In genomic region chr2:213152065-213152794, GRCh38 we compare ENCODE assay signal across 8 cellular contexts. TPM values are rescaled to one million over a fixed set of nuclear protein-coding genes. Genes with fewer than 3 reads are reported as not detected.
DNase-seq lines count a peak whose midpoint lies in the region; TF ChIP-seq lines count a peak whose summit lies in the region.

No MANE protein-coding gene starts in this region.

- DNase-seq in activated CD4-positive, alpha-beta T cell treated with anti-CD3 and anti-CD28 coated beads for 48 hours = peak; percentile 30
- DNase-seq in activated CD4-positive, alpha-beta T cell treated with anti-CD3 and anti-CD28 coated beads, Interleukin-2, amount 50 U/mL, for 1 hour = no peak
- peak; percentile 34 for DNase-seq in H4 (ENCODE audit: low spot score)
- no peak for DNase-seq in LNCaP clone FGC (ENCODE audit: low read depth)
- peak; percentile 72 for DNase-seq in WERI-Rb-1
- DNase-seq in epidermal melanocyte (ENCODE audit: insufficient read length, low spot score) = peak; percentile 19
- DNase-seq in mesothelial cell of epicardium (ENCODE audit: low spot score in 2 of 2, unreplicated experiment in 2 of 2) = peak; percentile 50 to 75

- H3K27ac ChIP-seq in WERI-Rb-1 (peak overlapping the region; percentile 85), stomach smooth muscle (ENCODE audit: low read length) (peak overlapping the region; percentile 80)

- H3K9ac ChIP-seq in stomach smooth muscle (ENCODE audit: low read length in 2 of 2) = peak overlapping the region; percentile 59 to 69

- no peaks in the 10 kb centered on the region for H3K4me1 ChIP-seq in stomach smooth muscle (ENCODE audit: control insufficient read depth, insufficient read depth, low read length)

- no peaks in the 10 kb centered on the region for H3K27me3 ChIP-seq in WERI-Rb-1 (ENCODE audit: insufficient read depth, low read depth, severe bottlenecking)
- no peaks in the 10 kb centered on the region for H3K27me3 ChIP-seq in stomach smooth muscle (ENCODE audit: control insufficient read depth in 1 of 2, insufficient read depth in 2 of 2, low read length in 2 of 2)

- H3K4me3 Mint-ChIP-seq in mesothelial cell of epicardium = peak overlapping the region; percentile 76

- H3K9me3 Mint-ChIP-seq in mesothelial cell of epicardium = no peaks in the 10 kb centered on the region

- H3K9me3 ChIP-seq in WERI-Rb-1 (ENCODE audit: severe bottlenecking) = no peaks in the 10 kb centered on the region
- no peaks in the 10 kb centered on the region for H3K9me3 ChIP-seq in stomach smooth muscle (ENCODE audit: control insufficient read depth in 2 of 2, low read length in 2 of 2)

- peak overlapping the region; percentile 89 for H3K27ac Mint-ChIP-seq in mesothelial cell of epicardium

- H3K4me3 ChIP-seq in LNCaP clone FGC (ENCODE audit: low read depth, low read length) = peak overlapping the region; percentile 60
- H3K4me3 ChIP-seq in WERI-Rb-1 (ENCODE audit: low read depth, low read length) = peak overlapping the region; percentile 60
- H3K4me3 ChIP-seq in stomach smooth muscle (ENCODE audit: low read length in 2 of 2) = peak overlapping the region; percentile 70 to 88

- peak; percentile 48 for TF ChIP-seq CTCF in LNCaP clone FGC (IDR thresholded peaks at IDR 0.05; ENCODE audit: control insufficient read depth, extremely low read depth, insufficient read depth)
- peak; percentile 9; the same call in 1 of the 2 replicates for TF ChIP-seq CTCF in WERI-Rb-1 (IDR thresholded peaks at IDR 0.05; ENCODE audit: low read depth, low read length)
- TF ChIP-seq CTCF in mesothelial cell of epicardium (IDR thresholded peaks at IDR 0.05; ENCODE audit: unreplicated experiment) = peak; percentile 22

- H3K36me3 ChIP-seq in WERI-Rb-1 = peaks cover 4% of the 10 kb centered on the region
- H3K36me3 ChIP-seq in stomach smooth muscle (ENCODE audit: control insufficient read depth in 2 of 2, insufficient read depth in 2 of 2, low read length in 2 of 2) = no peaks in the 10 kb centered on the region

- no peaks in the 10 kb centered on the region for H3K36me3 Mint-ChIP-seq in mesothelial cell of epicardium

- peaks cover 59% of the 10 kb centered on the region for H3K4me1 Mint-ChIP-seq in mesothelial cell of epicardium

- H3K27me3 Mint-ChIP-seq in mesothelial cell of epicardium (ENCODE audit: low read depth) = no peaks in the 10 kb centered on the region

RNA-seq across cellular contexts. Expression of gene IKZF2, which starts 0.8 kb away (rescaled TPM):
- total RNA-seq in H4 (2014; rRNA removed; shearing (Covaris generic)) = 0.68 and 1.7 TPM in 2 replicates
- total RNA-seq in mesothelial cell of epicardium = 44.8 to 47.5 TPM (median 44.9 TPM) in 3 replicates

Comparison
In these comparisons a context has a peak if more than half of its experiments do, and no peak if none do; other contexts are left out.
1. DNase-seq: peak in activated CD4-positive, alpha-beta T cell treated with anti-CD3 and anti-CD28 coated beads for 48 hours (single experiment), H4 (single experiment), WERI-Rb-1 (single experiment), epidermal melanocyte (single experiment) and mesothelial cell of epicardium (2 of 2); none in activated CD4-positive, alpha-beta T cell treated with anti-CD3 and anti-CD28 coated beads, Interleukin-2, amount 50 U/mL, for 1 hour (single experiment) and LNCaP clone FGC (single experiment).
2. RNA of gene IKZF2, which starts 0.8 kb away (total RNA-seq): 44.8 to 47.5 TPM in mesothelial cell of epicardium; 0.68 to 1.7 TPM in H4; every median in the first group is over 10 times any median in the second.
3. Peak in every context shown above with its lines, with median percentiles within 50 percentile points of each other: H3K4me3 ChIP-seq and CTCF ChIP-seq.